ENCODE assay signal across 14 cellular contexts in the genomic region with DNA sequence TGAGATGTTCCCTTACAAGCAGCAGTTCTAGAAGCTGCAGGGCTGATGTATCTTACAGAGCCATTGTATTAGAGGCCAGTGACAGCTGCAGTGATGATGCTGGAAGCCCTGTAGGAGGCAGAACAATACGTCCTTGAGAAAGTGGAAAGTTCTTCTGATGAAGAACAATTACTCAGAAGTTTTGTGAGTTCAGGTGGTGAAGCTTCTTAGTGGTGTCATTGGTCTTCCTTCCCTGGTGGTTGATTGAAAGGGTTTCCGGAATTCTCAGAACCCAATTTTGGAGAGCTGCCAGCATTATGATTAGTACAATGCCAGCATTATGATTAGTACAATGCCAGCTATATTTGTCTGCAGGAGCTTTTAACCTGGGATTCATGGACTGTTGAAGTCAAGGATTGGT.
A peak's percentile ranks its signal among the peaks of the same experiment; 100 is the strongest.
DNase-seq lines count a peak whose midpoint lies in the region; ATAC-seq, FAIRE-seq and TF ChIP-seq lines count a peak whose summit lies in the region.
"Had no signal": no experiment of that assay in that cellular context is flagged by ENCODE, and none has a peak within 500 bp of the region (broad histone marks: within the 10 kb centered on the region; RNA-seq: fewer than 3 reads in every experiment).

No MANE protein-coding gene starts in this region.

- peak; percentile 97 for FAIRE-seq in H54 (lab: Jason Lieb, UNC)

- POLR2A ChIA-PET in AG04450 (lab: Yijun Ruan, JAX), result no interaction called here

- no peak overlapping the region for H3K4me3 ChIP-seq in AG04450 (ENCODE audit: low read depth, low read length)
- H3K4me3 ChIP-seq in fibroblast of the aortic adventitia (ENCODE audit: low read depth, low read length), result no peak overlapping the region
- H3K4me3 ChIP-seq: SJSA1, vagina had no signal

- TF ChIP-seq POLR2A in H54 (IDR thresholded peaks at IDR 0.05; ENCODE audit: low read depth, low read length), result no peak

- H3K27me3 ChIP-seq in AG04450 (ENCODE audit: control insufficient read depth, insufficient read depth, low read length), result no peaks in the 10 kb centered on the region
- H3K27me3 ChIP-seq: SJSA1, vagina had no signal

- no peak overlapping the region for H3K27ac ChIP-seq in AG04450 (ENCODE audit: low read depth, low read length)
- H3K27ac ChIP-seq: parathyroid adenoma, SJSA1, vagina, VCaP had no signal

- no peak for DNase-seq in AG04450 (ENCODE audit: low read depth, low spot score)
- no peak for DNase-seq in H54 (ENCODE audit: insufficient read length, low spot score)
- DNase-seq in RPMI7951 (ENCODE audit: low read depth), result peak; percentile 54
- DNase-seq in fibroblast of the aortic adventitia (ENCODE audit: low read depth), result peak; percentile 55
- no peak for DNase-seq in stimulated activated CD4-positive, alpha-beta T cell treated with anti-CD3 and anti-CD28 coated beads, Interleukin-12 subunit alpha, Interleukin-12 subunit beta, amount 100 ng/mL, for 4 hours
- no peak for DNase-seq in iPS-NIHi7 (ENCODE audit: extremely low spot score)
- no peak for DNase-seq in central memory CD4-positive, alpha-beta T cell
- DNase-seq: DMS53, NCI-H526 treated with DMSO at 0.1 percent for 48 hours had no signal

- CTCF ChIA-PET in AG04450 (lab: Charles Lee), result interaction anchor here (0.9 kb wide), 1 partner anchor 9 kb away, joined by 3 read pairs; no protein-coding TSS in a partner anchor

- no peaks in the 10 kb centered on the region for H3K9me3 ChIP-seq in AG04450 (ENCODE audit: control insufficient read depth, insufficient read depth, low read length)
- H3K9me3 ChIP-seq: SJSA1, vagina had no signal

- ATAC-seq in GM21576 (IDR thresholded peaks at IDR 0.05; ENCODE audit: unreplicated experiment), result no peak

- TF ChIP-seq CTCF in AG04450 (IDR thresholded peaks at IDR 0.05; ENCODE audit: low read depth, low read length) (peak; percentile 31; the same call in 1 of the 2 replicates), fibroblast of the aortic adventitia (IDR thresholded peaks at IDR 0.05; ENCODE audit: insufficient read depth, low read length) (peak; percentile 53)

Comparison
In these comparisons a context has a peak if more than half of its experiments do, and no peak if none do; other contexts are left out.
1. DNase-seq: peak in RPMI7951 (single experiment) and fibroblast of the aortic adventitia (single experiment); none in AG04450 (single experiment), H54 (single experiment), stimulated activated CD4-positive, alpha-beta T cell treated with anti-CD3 and anti-CD28 coated beads, Interleukin-12 subunit alpha, Interleukin-12 subunit beta, amount 100 ng/mL, for 4 hours (single experiment), iPS-NIHi7 (single experiment) and central memory CD4-positive, alpha-beta T cell (single experiment).